Comparison of ENCODE assay signal across 9 cellular contexts in genomic region chrX:23699636-23700194, GRCh38. TPM values are rescaled to one million over a fixed set of nuclear protein-coding genes. Genes with fewer than 3 reads are reported as not detected.
A peak's percentile ranks its signal among the peaks of the same experiment; 100 is the strongest.
DNase-seq lines count a peak whose midpoint lies in the region; ATAC-seq and TF ChIP-seq lines count a peak whose summit lies in the region.
"Had no signal": no experiment of that assay in that cellular context is flagged by ENCODE, and none has a peak within 500 bp of the region (broad histone marks: within the 10 kb centered on the region; RNA-seq: fewer than 3 reads in every experiment).

No MANE protein-coding gene starts in this region.

- H3K4me1 Mint-ChIP-seq in activated T-helper 17 cell treated with anti-CD3 and anti-CD28 coated beads, Interleukin-2, amount 50 U/mL, for 72 hours: no peaks in the 10 kb centered on the region

- H3K4me3 ChIP-seq in lower lobe of right lung: no peak overlapping the region

- peak; percentile 2 for DNase-seq in Daoy (ENCODE audit: low read depth)
- no peak for DNase-seq in lower lobe of right lung
- DNase-seq in DMS79 treated with DMSO at 0.1 percent for 48 hours (lab: John Stamatoyannopoulos, UW): no peak
- no peak for DNase-seq in NCI-H2107 (lab: John Stamatoyannopoulos, UW)
- no peak for DNase-seq in HEK293T (ENCODE audit: extremely low spot score)
- DNase-seq: DND-41 had no signal

- H3K9me3 Mint-ChIP-seq in activated T-helper 17 cell treated with anti-CD3 and anti-CD28 coated beads, Interleukin-2, amount 50 U/mL, for 72 hours: no peaks in the 10 kb centered on the region

- intact Hi-C loops in lower lobe of right lung (cut with DNase I): no loop called here

- H3K27me3 ChIP-seq in lower lobe of right lung (ENCODE audit: low read depth): no peaks in the 10 kb centered on the region

- no peak overlapping the region for H3K27ac ChIP-seq in lower lobe of right lung

- POLR2A ChIA-PET in HEK293T (lab: Yijun Ruan, JAX): no interaction called here

- H3K36me3 ChIP-seq in lower lobe of right lung: peaks cover 24% of the 10 kb centered on the region

- H3K9me3 ChIP-seq in lower lobe of right lung: no peaks in the 10 kb centered on the region

- no peaks in the 10 kb centered on the region for H3K4me1 ChIP-seq in lower lobe of right lung

- H3K27me3 Mint-ChIP-seq in activated T-helper 17 cell treated with anti-CD3 and anti-CD28 coated beads, Interleukin-2, amount 50 U/mL, for 72 hours: no peaks in the 10 kb centered on the region

- CTCF ChIA-PET in HEK293T (lab: Yijun Ruan, JAX): no interaction called here

- H3K36me3 Mint-ChIP-seq in activated T-helper 17 cell treated with anti-CD3 and anti-CD28 coated beads, Interleukin-2, amount 50 U/mL, for 72 hours (ENCODE audit: low read depth): peaks cover 35% of the 10 kb centered on the region

- peak; percentile 77 for ATAC-seq in HG03354 (IDR thresholded peaks at IDR 0.05; ENCODE audit: poor library complexity, severe bottlenecking, unreplicated experiment)
- no peak for ATAC-seq in activated T-helper 17 cell treated with anti-CD3 and anti-CD28 coated beads, Interleukin-2, amount 50 U/mL, for 72 hours (replicated peaks)
- peak; percentile 38 to 59 for ATAC-seq in lower lobe of right lung
- ATAC-seq in HG03457 (IDR thresholded peaks at IDR 0.05; ENCODE audit: unreplicated experiment): no peak

- peak overlapping the region; percentile 46 for H3K27ac Mint-ChIP-seq in activated T-helper 17 cell treated with anti-CD3 and anti-CD28 coated beads, Interleukin-2, amount 50 U/mL, for 72 hours

- no peak for TF ChIP-seq CTCF in lower lobe of right lung (IDR thresholded peaks at IDR 0.05)

- H3K4me3 Mint-ChIP-seq in activated T-helper 17 cell treated with anti-CD3 and anti-CD28 coated beads, Interleukin-2, amount 50 U/mL, for 72 hours: no peak overlapping the region

TF ChIP-seq in HEK293T, 16 proteins besides CTCF, POLR2A, EP300 and RAD21:
- TF ChIP-seq ELF4 (IDR thresholded peaks at IDR 0.05) (no peak), ARNT (IDR thresholded peaks at IDR 0.05) (no peak), PKNOX1 (IDR thresholded peaks at IDR 0.05) (no peak)
TF ChIP-seq in HEK293T: peak in this region for 0.

RNA-seq across cellular contexts. Expression of gene PRDX4, which starts 32.4 kb away (rescaled TPM):
- total RNA-seq in Daoy (2014; rRNA removed; shearing (Covaris generic)): 208 and 222 TPM in 2 replicates
- 10 to 100 TPM; 48.4 to 81.1 TPM for total RNA-seq in activated T-helper 17 cell treated with anti-CD3 and anti-CD28 coated beads, Interleukin-2, amount 50 U/mL, for 72 hours
- total RNA-seq in lower lobe of right lung: 39.7 TPM

RNA-seq across cellular contexts. Expression of gene ACOT9, which starts 43.4 kb away (rescaled TPM):
- 75.4 and 85.5 TPM in 2 replicates for total RNA-seq in Daoy (2014; rRNA removed; shearing (Covaris generic))
- 10 to 100 TPM; 34.5 to 40.1 TPM for total RNA-seq in activated T-helper 17 cell treated with anti-CD3 and anti-CD28 coated beads, Interleukin-2, amount 50 U/mL, for 72 hours
- 45.9 TPM for total RNA-seq in lower lobe of right lung

Comparison
In these comparisons a context has a peak if more than half of its experiments do, and no peak if none do; other contexts are left out.
1. ATAC-seq: peak in HG03354 (single experiment) and lower lobe of right lung (2 of 2); none in activated T-helper 17 cell treated with anti-CD3 and anti-CD28 coated beads, Interleukin-2, amount 50 U/mL, for 72 hours (single experiment) and HG03457 (single experiment).